Comparison of ENCODE assay signal across 10 cellular contexts in the genomic region with DNA sequence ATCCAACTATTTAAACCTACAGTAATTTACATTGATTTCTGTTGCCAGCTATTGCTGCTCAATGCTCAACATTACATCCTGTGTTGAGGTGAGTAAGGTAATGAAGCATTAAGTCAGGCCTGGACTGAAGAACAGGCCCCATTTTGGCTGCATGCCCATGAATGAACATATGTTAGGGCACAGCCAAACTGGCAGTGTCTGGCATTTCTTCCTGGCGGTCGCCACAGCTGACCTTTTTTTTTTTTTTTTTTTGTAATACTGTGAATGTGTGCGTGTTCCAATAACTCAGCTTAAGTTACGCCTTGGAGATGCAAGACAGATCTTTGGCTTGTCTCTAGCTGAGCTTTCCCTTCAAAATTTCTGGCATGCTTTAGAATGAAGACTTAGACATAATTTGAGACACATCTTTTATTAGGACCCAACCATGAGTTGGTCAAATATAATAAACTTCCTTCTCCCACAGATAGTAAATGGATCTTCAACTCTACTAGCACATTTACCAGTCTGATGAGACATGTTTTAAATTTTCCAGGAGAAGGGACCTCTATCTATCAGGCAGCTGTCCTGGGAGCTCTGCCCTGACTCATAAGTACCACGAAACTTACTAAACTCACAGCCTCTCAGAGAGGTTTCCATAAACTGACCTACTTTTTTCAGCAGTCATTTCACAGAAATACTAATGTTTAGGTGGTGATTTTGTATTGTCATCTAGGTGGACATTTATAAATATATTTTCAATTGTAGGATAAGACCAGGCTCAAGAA.
DNase-seq lines count a peak whose midpoint lies in the region; ATAC-seq and TF ChIP-seq lines count a peak whose summit lies in the region.
"Had no signal": no experiment of that assay in that cellular context is flagged by ENCODE, and none has a peak within 500 bp of the region (broad histone marks: within the 10 kb centered on the region; RNA-seq: fewer than 3 reads in every experiment).

No MANE protein-coding gene starts in this region.

- H3K4me1 ChIP-seq in RWPE2 (ENCODE audit: insufficient read depth, poor library complexity, severe bottlenecking), result peaks cover 24% of the 10 kb centered on the region
- H3K4me1 ChIP-seq in foreskin keratinocyte, result peaks cover 26% of the 10 kb centered on the region
- H3K4me1 ChIP-seq in CD8-positive, alpha-beta T cell (ENCODE audit: insufficient read depth, low read length), result no peaks in the 10 kb centered on the region
- H3K4me1 ChIP-seq: vagina had no signal

- H3K4me3 Mint-ChIP-seq in CD8-positive, alpha-beta T cell, result no peak overlapping the region
- H3K4me3 Mint-ChIP-seq in activated CD8-positive, alpha-beta T cell treated with anti-CD3 and anti-CD28 coated beads, Interleukin-2, amount 10 ng/mL, durations not matched to agents 7 days and 5 days, result no peak overlapping the region

- DNase-seq in AG10803 (ENCODE audit: low read depth) (peak; percentile 56), HCEC 1CT (peak; percentile 47), RWPE2 (ENCODE audit: low spot score) (peak; percentile 94), foreskin keratinocyte (peak; percentile 72 to 90), mucosa of gallbladder (ENCODE audit: low spot score) (no peak)
- DNase-seq in CD8-positive, alpha-beta T cell, result no peak
- no peak for DNase-seq in activated CD8-positive, alpha-beta T cell treated with anti-CD3 and anti-CD28 coated beads, Interleukin-2, amount 10 ng/mL, durations not matched to agents 7 days and 5 days
- DNase-seq: erythroblast had no signal

- H3K4me3 ChIP-seq in AG10803 (ENCODE audit: low read length) (no peak overlapping the region), RWPE2 (ENCODE audit: severe bottlenecking) (no peak overlapping the region)
- no peak overlapping the region for H3K4me3 ChIP-seq in CD8-positive, alpha-beta T cell (ENCODE audit: low read depth, low read length)
- H3K4me3 ChIP-seq: vagina had no signal

- no peak overlapping the region for H3K27ac Mint-ChIP-seq in CD8-positive, alpha-beta T cell
- H3K27ac Mint-ChIP-seq in activated CD8-positive, alpha-beta T cell treated with anti-CD3 and anti-CD28 coated beads, Interleukin-2, amount 10 ng/mL, durations not matched to agents 7 days and 5 days, result no peak overlapping the region

- no peaks in the 10 kb centered on the region for H3K9me3 ChIP-seq in RWPE2 (ENCODE audit: severe bottlenecking)
- no peaks in the 10 kb centered on the region for H3K9me3 ChIP-seq in CD8-positive, alpha-beta T cell (ENCODE audit: low read length)
- H3K9me3 ChIP-seq: vagina had no signal

- intact Hi-C loops in CD8-positive, alpha-beta T cell (cut with DNase I, micrococcal nuclease), result no loop called here

- H3K36me3 Mint-ChIP-seq in CD8-positive, alpha-beta T cell, result no peaks in the 10 kb centered on the region
- H3K36me3 Mint-ChIP-seq in activated CD8-positive, alpha-beta T cell treated with anti-CD3 and anti-CD28 coated beads, Interleukin-2, amount 10 ng/mL, durations not matched to agents 7 days and 5 days (ENCODE audit: low read depth), result no peaks in the 10 kb centered on the region

- H3K27ac ChIP-seq in RWPE2 (ENCODE audit: poor library complexity, severe bottlenecking) (peak overlapping the region; percentile 85), foreskin keratinocyte (peak overlapping the region; percentile 36)
- no peak overlapping the region for H3K27ac ChIP-seq in CD8-positive, alpha-beta T cell (ENCODE audit: low read depth, low read length)
- H3K27ac ChIP-seq: vagina had no signal

- ATAC-seq in RWPE2 (ENCODE audit: low read depth), result peak; percentile 96
- ATAC-seq in foreskin keratinocyte, result peak; percentile 70
- no peak for ATAC-seq in GM18873 (IDR thresholded peaks at IDR 0.05; ENCODE audit: low FRiP score, unreplicated experiment)
- ATAC-seq in CD8-positive, alpha-beta T cell, result no peak
- ATAC-seq in activated CD8-positive, alpha-beta T cell treated with anti-CD3 and anti-CD28 coated beads, Interleukin-2, amount 10 ng/mL, durations not matched to agents 7 days and 5 days, result no peak

- peaks cover 7% of the 10 kb centered on the region for H3K9me3 Mint-ChIP-seq in CD8-positive, alpha-beta T cell
- H3K9me3 Mint-ChIP-seq in activated CD8-positive, alpha-beta T cell treated with anti-CD3 and anti-CD28 coated beads, Interleukin-2, amount 10 ng/mL, durations not matched to agents 7 days and 5 days (ENCODE audit: insufficient read depth), result no peaks in the 10 kb centered on the region

- POLR2A ChIA-PET in CD8-positive, alpha-beta T cell (lab: Charles Lee), result no interaction called here
- POLR2A ChIA-PET in activated CD8-positive, alpha-beta T cell treated with anti-CD3 and anti-CD28 coated beads, Interleukin-2, amount 10 ng/mL, durations not matched to agents 7 days and 5 days (lab: Charles Lee), result interaction anchor here (0.7 kb wide), 1 partner anchor 376 kb away, joined by 3 read pairs; no protein-coding TSS in a partner anchor

- H3K4me1 Mint-ChIP-seq in CD8-positive, alpha-beta T cell (ENCODE audit: low read depth), result no peaks in the 10 kb centered on the region
- H3K4me1 Mint-ChIP-seq in activated CD8-positive, alpha-beta T cell treated with anti-CD3 and anti-CD28 coated beads, Interleukin-2, amount 10 ng/mL, durations not matched to agents 7 days and 5 days (ENCODE audit: low read depth), result peaks cover 3% of the 10 kb centered on the region

- TF ChIP-seq CTCF in AG10803 (conservative IDR thresholded peaks at IDR 0.05; ENCODE audit: low read length) (no peak), RWPE2 (IDR thresholded peaks at IDR 0.05; ENCODE audit: poor library complexity, severe bottlenecking) (no peak), foreskin keratinocyte (conservative IDR thresholded peaks at IDR 0.05) (no peak)
- TF ChIP-seq CTCF in CD8-positive, alpha-beta T cell (IDR thresholded peaks at IDR 0.05), result no peak

- H3K36me3 ChIP-seq in RWPE2 (ENCODE audit: low read depth), result no peaks in the 10 kb centered on the region
- no peaks in the 10 kb centered on the region for H3K36me3 ChIP-seq in CD8-positive, alpha-beta T cell (ENCODE audit: insufficient read depth, low read length)
- H3K36me3 ChIP-seq: vagina had no signal

- H3K27me3 ChIP-seq in RWPE2 (ENCODE audit: insufficient read depth, poor library complexity, severe bottlenecking), result no peaks in the 10 kb centered on the region
- H3K27me3 ChIP-seq in foreskin keratinocyte, result no peaks in the 10 kb centered on the region
- H3K27me3 ChIP-seq in CD8-positive, alpha-beta T cell (ENCODE audit: insufficient read depth, low read length), result no peaks in the 10 kb centered on the region
- H3K27me3 ChIP-seq: vagina had no signal

- no peaks in the 10 kb centered on the region for H3K27me3 Mint-ChIP-seq in CD8-positive, alpha-beta T cell (ENCODE audit: low read depth)
- H3K27me3 Mint-ChIP-seq in activated CD8-positive, alpha-beta T cell treated with anti-CD3 and anti-CD28 coated beads, Interleukin-2, amount 10 ng/mL, durations not matched to agents 7 days and 5 days (ENCODE audit: low read depth), result peaks cover 4% of the 10 kb centered on the region

- CTCF ChIA-PET in CD8-positive, alpha-beta T cell (lab: Charles Lee), result interaction anchor here (0.9 to 2.9 kb wide), 4 partner anchors 10 to 697 kb away, joined by 3 to 8 read pairs (median 4); no protein-coding TSS in a partner anchor
- CTCF ChIA-PET in activated CD8-positive, alpha-beta T cell treated with anti-CD3 and anti-CD28 coated beads, Interleukin-2, amount 10 ng/mL, durations not matched to agents 7 days and 5 days (lab: Charles Lee), result interaction anchor here (1.2 to 2.0 kb wide), 2 partner anchors 10 to 697 kb away, joined by 3 to 8 read pairs; no protein-coding TSS in a partner anchor

Comparison
In these comparisons a context has a peak if more than half of its experiments do, and no peak if none do; other contexts are left out.
1. DNase-seq: peak in AG10803 (single experiment), HCEC 1CT (single experiment), RWPE2 (single experiment) and foreskin keratinocyte (2 of 2); none in mucosa of gallbladder (single experiment), CD8-positive, alpha-beta T cell (0 of 7) and activated CD8-positive, alpha-beta T cell treated with anti-CD3 and anti-CD28 coated beads, Interleukin-2, amount 10 ng/mL, durations not matched to agents 7 days and 5 days (single experiment).
2. ATAC-seq: peak in RWPE2 (single experiment) and foreskin keratinocyte (single experiment); none in GM18873 (single experiment), CD8-positive, alpha-beta T cell (single experiment) and activated CD8-positive, alpha-beta T cell treated with anti-CD3 and anti-CD28 coated beads, Interleukin-2, amount 10 ng/mL, durations not matched to agents 7 days and 5 days (single experiment).